In genomic region chr2:86193901-86194567, GRCh38 we compare ENCODE assay signal across 8 cellular contexts. TPM values are rescaled to one million over a fixed set of nuclear protein-coding genes. Genes with fewer than 3 reads are reported as not detected.
DNase-seq lines count a peak whose midpoint lies in the region; ATAC-seq and TF ChIP-seq lines count a peak whose summit lies in the region.

No MANE protein-coding gene starts in this region.

- H3K36me3 ChIP-seq in suprapubic skin = no peaks in the 10 kb centered on the region

- no peak for DNase-seq in activated CD8-positive, alpha-beta memory T cell treated with anti-CD3 and anti-CD28 coated beads, Interleukin-2, amount 10 ng/mL, durations not matched to agents 7 days and 5 days
- DNase-seq in activated CD8-positive, alpha-beta memory T cell treated with anti-CD3 and anti-CD28 coated beads, Interleukin-2, amount 50 U/mL, for 48 hours = no peak
- DNase-seq in activated B cell treated with CpG ODN at 0.5 μM for 24 hours = no peak
- DNase-seq in suprapubic skin (ENCODE audit: low spot score in 2 of 2) = no peak
- no peak for DNase-seq in HEK293T (ENCODE audit: extremely low spot score)

- H3K27me3 ChIP-seq in suprapubic skin = no peaks in the 10 kb centered on the region

- H3K4me3 ChIP-seq in iPS-18c (ENCODE audit: insufficient read depth, low read depth, low read length) (peak overlapping the region; percentile 92; the same call in 1 of the 2 replicates), suprapubic skin (peak overlapping the region; percentile 90)

- peak overlapping the region; percentile 95 for H3K4me3 Mint-ChIP-seq in activated CD8-positive, alpha-beta memory T cell treated with anti-CD3 and anti-CD28 coated beads, Interleukin-2, amount 10 ng/mL, durations not matched to agents 7 days and 5 days
- peak overlapping the region; percentile 91 for H3K4me3 Mint-ChIP-seq in activated B cell treated with CpG ODN at 0.5 μM for 24 hours

- H3K27me3 Mint-ChIP-seq in activated CD8-positive, alpha-beta memory T cell treated with anti-CD3 and anti-CD28 coated beads, Interleukin-2, amount 10 ng/mL, durations not matched to agents 7 days and 5 days = no peaks in the 10 kb centered on the region
- no peaks in the 10 kb centered on the region for H3K27me3 Mint-ChIP-seq in activated B cell treated with CpG ODN at 0.5 μM for 24 hours

- TF ChIP-seq POLR2A in suprapubic skin (IDR thresholded peaks at IDR 0.05) = no peak

- 65% methylated on average over 7 of the region's 7 CpGs for WGBS in suprapubic skin

- CTCF ChIA-PET in activated CD8-positive, alpha-beta memory T cell treated with anti-CD3 and anti-CD28 coated beads, Interleukin-2, amount 10 ng/mL, durations not matched to agents 7 days and 5 days (lab: Charles Lee) = interaction anchor here (0.8 to 3.0 kb wide), 4 partner anchors 9 to 85 kb away, joined by 3 to 10 read pairs (median 4); no protein-coding TSS in a partner anchor
- CTCF ChIA-PET in activated B cell treated with CpG ODN at 0.5 μM for 24 hours (lab: Charles Lee) (interaction anchor here (1.0 kb wide), 1 partner anchor 13 kb away, joined by 3 read pairs; no protein-coding TSS in a partner anchor), HEK293T (lab: Yijun Ruan, JAX) (no interaction called here)

- H3K9me3 ChIP-seq in iPS-18c (ENCODE audit: control insufficient read depth, insufficient read depth, low read length) = no peaks in the 10 kb centered on the region
- no peaks in the 10 kb centered on the region for H3K9me3 ChIP-seq in suprapubic skin

- intact Hi-C loops in activated B cell treated with CpG ODN at 0.5 μM for 24 hours (cut with micrococcal nuclease) = loop anchor here (1.0 to 10.0 kb wide), 5 partner anchors 9 to 779 kb away; partner anchors contain the start of genes CAPG and SH2D6

- peaks cover 31% of the 10 kb centered on the region for H3K36me3 Mint-ChIP-seq in activated CD8-positive, alpha-beta memory T cell treated with anti-CD3 and anti-CD28 coated beads, Interleukin-2, amount 10 ng/mL, durations not matched to agents 7 days and 5 days
- peaks cover 28% of the 10 kb centered on the region for H3K36me3 Mint-ChIP-seq in activated B cell treated with CpG ODN at 0.5 μM for 24 hours (ENCODE audit: low read depth)

- peaks cover 40% of the 10 kb centered on the region for H3K4me1 ChIP-seq in suprapubic skin

- H3K4me1 Mint-ChIP-seq in activated CD8-positive, alpha-beta memory T cell treated with anti-CD3 and anti-CD28 coated beads, Interleukin-2, amount 10 ng/mL, durations not matched to agents 7 days and 5 days = peaks cover 57% of the 10 kb centered on the region
- H3K4me1 Mint-ChIP-seq in activated B cell treated with CpG ODN at 0.5 μM for 24 hours = peaks cover 56% of the 10 kb centered on the region

- TF ChIP-seq CTCF in activated B cell treated with CpG ODN at 0.5 μM for 24 hours (IDR thresholded peaks at IDR 0.05) (no peak), suprapubic skin (IDR thresholded peaks at IDR 0.05) (no peak)

- no peaks in the 10 kb centered on the region for H3K9me3 Mint-ChIP-seq in activated CD8-positive, alpha-beta memory T cell treated with anti-CD3 and anti-CD28 coated beads, Interleukin-2, amount 10 ng/mL, durations not matched to agents 7 days and 5 days (ENCODE audit: low read depth)
- H3K9me3 Mint-ChIP-seq in activated B cell treated with CpG ODN at 0.5 μM for 24 hours = no peaks in the 10 kb centered on the region

- H3K27ac Mint-ChIP-seq in activated CD8-positive, alpha-beta memory T cell treated with anti-CD3 and anti-CD28 coated beads, Interleukin-2, amount 10 ng/mL, durations not matched to agents 7 days and 5 days = peak overlapping the region; percentile 96
- H3K27ac Mint-ChIP-seq in activated B cell treated with CpG ODN at 0.5 μM for 24 hours = peak overlapping the region; percentile 90

- no peak for ATAC-seq in activated CD8-positive, alpha-beta memory T cell treated with anti-CD3 and anti-CD28 coated beads, Interleukin-2, amount 10 ng/mL, durations not matched to agents 7 days and 5 days
- no peak for ATAC-seq in activated B cell treated with CpG ODN at 0.5 μM for 24 hours (ENCODE audit: low read depth)
- no peak for ATAC-seq in HG02610 (IDR thresholded peaks at IDR 0.05; ENCODE audit: unreplicated experiment)
- ATAC-seq in HG03280 (IDR thresholded peaks at IDR 0.05; ENCODE audit: unreplicated experiment) = no peak

- POLR2A ChIA-PET in activated B cell treated with CpG ODN at 0.5 μM for 24 hours (lab: Charles Lee) = interaction anchor here (0.6 to 3.5 kb wide), 6 partner anchors 9 to 838 kb away, joined by 3 to 38 read pairs (median 10); partner anchors contain the start of genes KDM3A, POLR1A and PTCD3
- POLR2A ChIA-PET in HEK293T (lab: Yijun Ruan, JAX) = interaction anchor here (3.2 kb wide), 1 partner anchor 9 kb away, joined by 40 read pairs; no protein-coding TSS in a partner anchor

- peak overlapping the region; percentile 99 for H3K27ac ChIP-seq in suprapubic skin

- TF ChIP-seq EP300 in suprapubic skin (IDR thresholded peaks at IDR 0.05) = no peak

TF ChIP-seq in HEK293T, 16 proteins besides CTCF, POLR2A, EP300 and RAD21:
- no peak for TF ChIP-seq FOXM1 (IDR thresholded peaks at IDR 0.05; ENCODE audit: borderline replicate concordance)

RNA-seq across cellular contexts. Expression of gene IMMT, which starts 1.2 kb away (rescaled TPM):
- 100 to 1,000 TPM; 130 to 162 TPM for total RNA-seq in activated CD8-positive, alpha-beta memory T cell treated with anti-CD3 and anti-CD28 coated beads, Interleukin-2, amount 10 ng/mL, durations not matched to agents 7 days and 5 days
- 90.3 and 93.0 TPM in 2 replicates for total RNA-seq in activated B cell treated with CpG ODN at 0.5 μM for 24 hours
- total RNA-seq in suprapubic skin = 10 to 100 TPM; 39.5 to 73.2 (median 46.7) TPM

RNA-seq across cellular contexts. Expression of gene MRPL35, which starts 5.2 kb away (rescaled TPM):
- 10 to 100 TPM; 46.3 to 66.3 TPM for total RNA-seq in activated CD8-positive, alpha-beta memory T cell treated with anti-CD3 and anti-CD28 coated beads, Interleukin-2, amount 10 ng/mL, durations not matched to agents 7 days and 5 days
- total RNA-seq in activated B cell treated with CpG ODN at 0.5 μM for 24 hours (35.1 and 37.4 TPM in 2 replicates), suprapubic skin (10 to 100 TPM; 10.7 to 28.1 (median 24.2) TPM)
